8 cellular contexts compared by ENCODE assay signal in genomic region chr20:46132705-46133120, GRCh38. TPM values are rescaled to one million over a fixed set of nuclear protein-coding genes. Genes with fewer than 3 reads are reported as not detected.
DNase-seq lines count a peak whose midpoint lies in the region; ATAC-seq, FAIRE-seq and TF ChIP-seq lines count a peak whose summit lies in the region.

No MANE protein-coding gene starts in this region.

- H3K36me3 ChIP-seq in hepatocyte (replicated peaks; ENCODE audit: insufficient read depth, low read depth) (no peaks in the 10 kb centered on the region), small intestine (ENCODE audit: control insufficient read depth in 2 of 2, insufficient read depth in 2 of 2, low read length in 2 of 2) (no peaks in the 10 kb centered on the region)

- 17% methylated on average over 17 of the region's 17 CpGs for WGBS in hepatocyte (ENCODE audit: low lambda C conversion rate, missing lambda C conversion rate)
- WGBS in small intestine, 3 donors: 15 to 16% (median 15%) methylated on average over 17 of the region's 17 CpGs

- H3K79me2 ChIP-seq in hepatocyte: no peaks in the 10 kb centered on the region

- H2AFZ ChIP-seq in hepatocyte: no peak overlapping the region

- H3K27ac ChIP-seq in hepatocyte (no peak overlapping the region), small intestine (ENCODE audit: low read depth in 1 of 2, low read length in 1 of 2) (no peak overlapping the region)

- no peaks in the 10 kb centered on the region for H4K20me1 ChIP-seq in hepatocyte (ENCODE audit: insufficient read depth, poor library complexity, severe bottlenecking)

- H3K27me3 ChIP-seq in hepatocyte: peaks cover 40% of the 10 kb centered on the region
- H3K27me3 ChIP-seq in small intestine (ENCODE audit: control insufficient read depth in 2 of 2, insufficient read depth in 2 of 2, low read length in 2 of 2): peaks cover 0 to 2% of the 10 kb centered on the region in 2 donors

- no peak overlapping the region for H3K4me2 ChIP-seq in hepatocyte

- TF ChIP-seq CTCF in hepatocyte (IDR thresholded peaks at IDR 0.05; ENCODE audit: poor library complexity): peak; percentile 89

- peak; percentile 63 for ATAC-seq in GM19035 (IDR thresholded peaks at IDR 0.05; ENCODE audit: unreplicated experiment)
- ATAC-seq in HG03460 (IDR thresholded peaks at IDR 0.05; ENCODE audit: unreplicated experiment): no peak

- in situ Hi-C loops in ACHN (cut with HindIII; ENCODE audit: low pct_ligation_motif_present, low pct_unique_long_range_greater_than_20kb, low sequenced_read_pairs): no loop called here

- no peak overlapping the region for H3K4me3 ChIP-seq in hepatocyte
- no peak overlapping the region for H3K4me3 ChIP-seq in small intestine (ENCODE audit: low read depth in 1 of 2, low read length in 2 of 2)

- H3K9me2 ChIP-seq in hepatocyte (replicated peaks; ENCODE audit: insufficient read depth): no peaks in the 10 kb centered on the region

- H3K4me1 ChIP-seq in hepatocyte (ENCODE audit: insufficient read depth) (no peaks in the 10 kb centered on the region), small intestine (ENCODE audit: control insufficient read depth in 2 of 2, insufficient read depth in 1 of 2, low read depth in 1 of 2, low read length in 1 of 2) (no peaks in the 10 kb centered on the region)

- DNase-seq in ACHN: peak; percentile 64
- DNase-seq in NCI-H146 (lab: John Stamatoyannopoulos, UW): peak; percentile 72
- DNase-seq in T-helper 9 cell: peak; percentile 50
- peak in 52 of 58 donors; percentile 8 to 80 (median 38) for DNase-seq in anterior cingulate cortex (lab: John Stamatoyannopoulos, UW)
- peak; percentile 85 for DNase-seq in hepatocyte (ENCODE audit: low spot score)
- peak; percentile 10 for DNase-seq in small intestine

- FAIRE-seq in small intestine (lab: Jason Lieb, UNC): no peak

- H3K9me3 ChIP-seq in hepatocyte (ENCODE audit: low read depth): no peaks in the 10 kb centered on the region
- H3K9me3 ChIP-seq in small intestine (ENCODE audit: control insufficient read depth, low read depth): no peaks in the 10 kb centered on the region

RNA-seq across cellular contexts. Expression of gene CD40, which starts 14.6 kb away (rescaled TPM):
- 2.8 and 3.2 TPM in 2 replicates for total RNA-seq in hepatocyte
- polyA plus RNA-seq in hepatocyte (8.0 and 10.3 TPM in 2 replicates), small intestine (10 to 100 TPM in 2 of 3 donors, 1 to 10 TPM in 1; 2.0 to 14.5 (median 11.1) TPM)

RNA-seq across cellular contexts. Expression of gene NCOA5, which starts 43.0 kb away (rescaled TPM):
- 24.0 and 25.6 TPM in 2 replicates for total RNA-seq in hepatocyte
- polyA plus RNA-seq in hepatocyte: 24.1 and 26.2 TPM in 2 replicates
- polyA plus RNA-seq in small intestine: 10 to 100 TPM; 13.2 to 16.2 (median 13.2) TPM

Comparison
In these comparisons a context has a peak if more than half of its experiments do, and no peak if none do; other contexts are left out.
1. DNase-seq: peak in every context shown above with its lines; median percentile 85 in hepatocyte; 72 in NCI-H146; 64 in ACHN; 50 in T-helper 9 cell; 38 in anterior cingulate cortex; 10 in small intestine.